In genomic region chr19:49581007-49581508, GRCh38 we compare ENCODE assay signal across 8 cellular contexts. TPM values are rescaled to one million over a fixed set of nuclear protein-coding genes. Genes with fewer than 3 reads are reported as not detected.
A peak's percentile ranks its signal among the peaks of the same experiment; 100 is the strongest.
DNase-seq lines count a peak whose midpoint lies in the region; ATAC-seq, FAIRE-seq and TF ChIP-seq lines count a peak whose summit lies in the region.

Gene PRRG2 (plus strand): TSS chr19:49581316. CDS start chr19:49583220, 1,904 bp downstream.

- intact Hi-C loops in IMR-90 (cut with micrococcal nuclease) = no loop called here

- H3K4me3 ChIP-seq in A549 (peak within 1 kb of the TSS; percentile 63), IMR-90 (ENCODE audit: insufficient read depth, low read depth, low read length) (peak within 1 kb of the TSS; percentile 67), bronchial epithelial cell (ENCODE audit: low read depth, low read length) (peak within 1 kb of the TSS; percentile 69), mesodermal cell (ENCODE audit: extremely low read depth, insufficient read depth, low read length, poor library complexity, severe bottlenecking) (peak within 1 kb of the TSS; percentile 78)

- H2BK120ac ChIP-seq in IMR-90 (ENCODE audit: low read depth, low read length) = peak within 1 kb of the TSS; percentile 77

- no peaks in the 10 kb centered on the region for H3K27me3 ChIP-seq in IMR-90 (ENCODE audit: control insufficient read depth, insufficient read depth, low read length)
- no peaks in the 10 kb centered on the region for H3K27me3 ChIP-seq in bronchial epithelial cell (ENCODE audit: control insufficient read depth, insufficient read depth, low read length)

- H3K9me3 ChIP-seq in A549 (no peaks in the 10 kb centered on the region), IMR-90 (ENCODE audit: control insufficient read depth, insufficient read depth, low read length) (no peaks in the 10 kb centered on the region), mesodermal cell (ENCODE audit: control insufficient read depth, low read length) (no peaks in the 10 kb centered on the region)

- no peak for TF ChIP-seq CTCF in A549 (IDR thresholded peaks at IDR 0.05)
- TF ChIP-seq CTCF in IMR-90 (conservative IDR thresholded peaks at IDR 0.05; ENCODE audit: low read depth, low read length) = no peak
- TF ChIP-seq CTCF in bronchial epithelial cell (IDR thresholded peaks at IDR 0.05; ENCODE audit: insufficient read depth, low read length, severe bottlenecking) = no peak

- peak within 1 kb of the TSS; percentile 60; the same call in 1 of the 2 replicates for H3K56ac ChIP-seq in IMR-90 (ENCODE audit: extremely low read depth, insufficient read depth, low read length)

- H2BK5ac ChIP-seq in IMR-90 (ENCODE audit: low read depth, low read length, poor library complexity, severe bottlenecking) = peak within 1 kb of the TSS; percentile 10

- DNase-seq in A549 (ENCODE audit: low read depth in 1 of 2, low spot score in 1 of 2) = no peak
- DNase-seq in IMR-90 = no peak
- peak; percentile 51 for DNase-seq in bronchial epithelial cell (ENCODE audit: low read depth)
- DNase-seq in NCI-H2227 (lab: John Stamatoyannopoulos, UW; ENCODE audit: unreplicated experiment) = no peak
- DNase-seq in Ammon's horn (ENCODE audit: low spot score) = no peak
- no peak for DNase-seq in H4 (ENCODE audit: low spot score)

- no peak for ATAC-seq in A549
- no peak for ATAC-seq in IMR-90 (ENCODE audit: low read depth)
- no peak for ATAC-seq in HG03439 (IDR thresholded peaks at IDR 0.05; ENCODE audit: unreplicated experiment)

- POLR2A ChIA-PET in A549 (lab: Yijun Ruan, JAX) (interaction anchor here (0.7 to 2.8 kb wide), 13 partner anchors 9 to 128 kb away, joined by 3 to 30 read pairs (median 5); partner anchors contain the start of genes ALDH16A1, RPS11, RRAS and SCAF1), IMR-90 (lab: Charles Lee; ENCODE audit: unreplicated experiment) (no interaction called here)

- no peak for TF ChIP-seq EP300 in A549 (IDR thresholded peaks at IDR 0.05)

- BruUV-seq in IMR-90 (replicated peaks; lab: Mats Ljungman, UMichigan) = no TSS peak

- dilution Hi-C loops in IMR-90 (cut with HindIII; ENCODE audit: low sequenced_read_pairs, unreplicated experiment) = no loop called here

- peak within 1 kb of the TSS; percentile 93 for H2AFZ ChIP-seq in IMR-90 (replicated peaks; ENCODE audit: low read length, poor library complexity)

- FAIRE-seq in A549 (lab: Jason Lieb, UNC) (no peak), bronchial epithelial cell (lab: Jason Lieb, UNC) (no peak)

- no peak within 1 kb of the TSS for H3K18ac ChIP-seq in IMR-90 (ENCODE audit: low read depth, low read length)

- TF ChIP-seq POLR2A in A549 (IDR thresholded peaks at IDR 0.05; ENCODE audit: low read length) (no peak), IMR-90 (IDR thresholded peaks at IDR 0.05; ENCODE audit: low read depth, low read length) (no peak)

- H3K4me2 ChIP-seq in A549 = peak within 1 kb of the TSS; percentile 80
- H3K4me2 ChIP-seq in IMR-90 (ENCODE audit: low read depth, low read length) = peak within 1 kb of the TSS; percentile 94

- 47% methylated on average over 14 of the region's 15 CpGs for WGBS in A549 (ENCODE audit: missing lambda C conversion rate)
- WGBS in IMR-90 (ENCODE audit: extremely low coverage in 2 of 2, insufficient read length in 1 of 2), 2 experiments = no CpG with 5 or more reads among the region's 15 CpGs
- 74 to 76% methylated on average over 11 to 12 of the region's 15 CpGs for WGBS in mesodermal cell (ENCODE audit: insufficient coverage in 2 of 2), 2 experiments

- H4K5ac ChIP-seq in IMR-90 (ENCODE audit: low read depth, low read length) = peak within 1 kb of the TSS; percentile 77

- TF ChIP-seq RAD21 in A549 (conservative IDR thresholded peaks at IDR 0.05 in 1 of 2, IDR thresholded peaks at IDR 0.05 in 1 of 2) (no peak), IMR-90 (IDR thresholded peaks at IDR 0.05; ENCODE audit: low read length) (no peak)

- peak within 1 kb of the TSS; percentile 80 for H2AK5ac ChIP-seq in IMR-90 (ENCODE audit: low read depth, low read length)

- H2BK20ac ChIP-seq in IMR-90 (ENCODE audit: low read depth, low read length) = no peak within 1 kb of the TSS

- CTCF ChIA-PET in A549 (lab: Yijun Ruan, JAX) = interaction anchor here (0.8 to 16.1 kb wide), 15 partner anchors 10 to 136 kb away, joined by 3 to 426 read pairs (median 4); partner anchors contain the start of genes FLT3LG and PRR12
- CTCF ChIA-PET in IMR-90 (lab: Yijun Ruan, JAX) = interaction anchor here (1.2 kb wide), 1 partner anchor 11 kb away, joined by 8 read pairs; no protein-coding TSS in a partner anchor

- no peaks in the 10 kb centered on the region for H3K9me1 ChIP-seq in IMR-90 (ENCODE audit: insufficient read depth, low read length)

- H3K36me3 ChIP-seq in IMR-90 (ENCODE audit: control insufficient read depth, insufficient read depth, low read length) (peaks cover 3% of the 10 kb centered on the region; the same call in 1 of the 2 replicates), bronchial epithelial cell (ENCODE audit: control insufficient read depth, insufficient read depth, low read length) (peaks cover 4% of the 10 kb centered on the region), mesodermal cell (ENCODE audit: control insufficient read depth, insufficient read depth, low read length) (peaks cover 17% of the 10 kb centered on the region)

- H3K27ac ChIP-seq in A549 = peak within 1 kb of the TSS; percentile 68 to 88
- H3K27ac ChIP-seq in IMR-90 (ENCODE audit: insufficient read depth, low read length) = peak within 1 kb of the TSS; percentile 36
- peak within 1 kb of the TSS; percentile 43 for H3K27ac ChIP-seq in mesodermal cell (ENCODE audit: low read depth, low read length, severe bottlenecking)

- peak within 1 kb of the TSS; percentile 89 for H3K23ac ChIP-seq in IMR-90 (ENCODE audit: low read depth, low read length)

- peaks cover 7% of the 10 kb centered on the region; the same call in 1 of the 2 replicates for H4K20me1 ChIP-seq in IMR-90 (ENCODE audit: insufficient read depth, low read length)

- H2BK15ac ChIP-seq in IMR-90 (ENCODE audit: low read depth, low read length) = peak within 1 kb of the TSS; percentile 13; the same call in 1 of the 3 replicates

- peak within 1 kb of the TSS; percentile 63 for H4K91ac ChIP-seq in IMR-90 (ENCODE audit: insufficient read depth, low read depth, low read length)

- peaks cover 11 to 31% of the 10 kb centered on the region in 2 experiments; a peak in 3 of 4 replicates for H3K79me1 ChIP-seq in IMR-90 (ENCODE audit: low read depth in 1 of 2, low read length in 2 of 2)

- peaks cover 8% of the 10 kb centered on the region; the same call in 2 of the 3 replicates for H3K4me1 ChIP-seq in A549
- no peaks in the 10 kb centered on the region for H3K4me1 ChIP-seq in IMR-90 (ENCODE audit: control insufficient read depth, insufficient read depth, low read length)
- H3K4me1 ChIP-seq in mesodermal cell (ENCODE audit: control insufficient read depth, insufficient read depth, low read length, poor library complexity, severe bottlenecking) = peaks cover 10% of the 10 kb centered on the region

- H4K8ac ChIP-seq in IMR-90 (ENCODE audit: low read depth in 2 of 2, low read length in 2 of 2) = peak within 1 kb of the TSS; percentile 79 to 98

- H3K9ac ChIP-seq in IMR-90 (ENCODE audit: low read depth, low read length) = peak within 1 kb of the TSS; percentile 72

- in situ Hi-C loops in IMR-90 (cut with MboI; ENCODE audit: low sequenced_read_pairs) = no loop called here

- H3K14ac ChIP-seq in IMR-90 (replicated peaks; ENCODE audit: low read depth, low read length) = peak within 1 kb of the TSS; percentile 83

- peak within 1 kb of the TSS; percentile 92 for H2AK9ac ChIP-seq in IMR-90 (replicated peaks; ENCODE audit: low read depth, low read length, poor library complexity)

- H3K4ac ChIP-seq in IMR-90 (ENCODE audit: low read depth, low read length) = peak within 1 kb of the TSS; percentile 79

TF ChIP-seq in A549, 52 proteins besides CTCF, POLR2A, EP300 and RAD21:
- TF ChIP-seq EHMT2 (IDR thresholded peaks at IDR 0.05; ENCODE audit: low read depth) (no peak), CHD4 (IDR thresholded peaks at IDR 0.05; ENCODE audit: borderline replicate concordance) (no peak), MAZ (IDR thresholded peaks at IDR 0.05; ENCODE audit: borderline replicate concordance, low read depth, low read length) (no peak), E2F6 (IDR thresholded peaks at IDR 0.05; ENCODE audit: borderline replicate concordance, low read depth) (no peak), HDAC2 (IDR thresholded peaks at IDR 0.05) (0 out of 2 replicates have a peak, but pooled peaks have one; percentile 9)
TF ChIP-seq in A549: peak in this region for 1.

TF ChIP-seq in IMR-90, 13 proteins besides CTCF, POLR2A, EP300 and RAD21 (continues in another document):
- no peak for TF ChIP-seq ELK1 (IDR thresholded peaks at IDR 0.05; ENCODE audit: borderline replicate concordance, low read depth, low read length)
- no peak for TF ChIP-seq MAFK (IDR thresholded peaks at IDR 0.05; ENCODE audit: low read depth, low read length)
- no peak for TF ChIP-seq RFX5 (IDR thresholded peaks at IDR 0.05; ENCODE audit: low read depth, low read length)

RNA-seq across cellular contexts. Expression of gene PRRG2, which starts in this region (rescaled TPM):
- polyA plus RNA-seq in A549 (2011; rRNA removed) (0.53 and 0.82 TPM in 2 replicates), A549 (2017; fragmentation: RNase III; extraction: RNeasy Plus Mini Kit Qiagen cat#74134 plus additional on column Dnase treatment) (0.68 to 1.1 TPM (median 1.0 TPM) in 3 replicates), IMR-90 (2012; rRNA removed) (0.14 and 0.52 TPM in 2 replicates)
- polyA plus RNA-seq in A549 (2012; cell fraction: cytosol; rRNA removed) = 0.45 and 0.54 TPM in 2 replicates
- 0.55 and 0.66 TPM in 2 replicates for polyA plus RNA-seq in A549 (2012; cell fraction: nucleus; rRNA removed)
- polyA minus RNA-seq in A549 (2011; rRNA and poly(A)+ RNA removed) = 0.44 and 0.54 TPM in 2 replicates
- total RNA-seq in IMR-90 (2012; rRNA removed) (under 0.01 and 0.54 TPM in 2 replicates), bronchial epithelial cell (4.5 and 6.3 TPM in 2 replicates)
- polyA plus RNA-seq in IMR-90 (2012; cell fraction: cytosol; rRNA removed) = 0.13 and 0.25 TPM in 2 replicates
- 0.15 and 0.25 TPM in 2 replicates for polyA plus RNA-seq in IMR-90 (2012; cell fraction: nucleus; rRNA removed; ENCODE audit: low replicate concordance)
- polyA plus RNA-seq in mesodermal cell (2013, experiment 1 of 2) = 0.88 TPM
- polyA plus RNA-seq in mesodermal cell (2013, experiment 2 of 2) = 0.30 TPM
- 0.56 TPM in 1 of 2 replicates, not detected in the other for total RNA-seq in H4 (2014; rRNA removed; shearing (Covaris generic))
